In genomic region chr11:91608662-91609061, GRCh38 we compare ENCODE assay signal across 13 cellular contexts.
"Had no signal": no experiment of that assay in that cellular context is flagged by ENCODE, and none has a peak within 500 bp of the region (broad histone marks: within the 10 kb centered on the region; RNA-seq: fewer than 3 reads in every experiment).

No MANE protein-coding gene starts in this region.

- H3K27ac ChIP-seq: body of pancreas, dorsolateral prefrontal cortex, heart left ventricle, parathyroid adenoma had no signal

- ATAC-seq: activated naive CD4-positive, alpha-beta T cell treated with anti-CD3 and anti-CD28 coated beads, Interleukin-2, amount 50 U/mL, for 72 hours; activated T-cell treated with anti-CD3 and anti-CD28 coated beads, Interleukin-2, amount 50 U/mL, for 4 hours; body of pancreas; heart left ventricle; left colon; naive thymus-derived CD4-positive, alpha-beta T cell had no signal

- DNase-seq: activated CD4-positive, alpha-beta memory T cell treated with anti-CD3 and anti-CD28 coated beads for 36 hours; activated effector memory CD4-positive, alpha-beta T cell treated with anti-CD3 and anti-CD28 coated beads, Interleukin-2, amount 50 U/mL, for 16 hours; activated T-cell treated with anti-CD3 and anti-CD28 coated beads, Interleukin-2, amount 50 U/mL, for 4 hours; amniotic stem cell; body of pancreas; dorsolateral prefrontal cortex; foreskin melanocyte; heart left ventricle; left colon; naive thymus-derived CD4-positive, alpha-beta T cell; retina had no signal
